ENCODE assay signal across 8 cellular contexts in the genomic region with DNA sequence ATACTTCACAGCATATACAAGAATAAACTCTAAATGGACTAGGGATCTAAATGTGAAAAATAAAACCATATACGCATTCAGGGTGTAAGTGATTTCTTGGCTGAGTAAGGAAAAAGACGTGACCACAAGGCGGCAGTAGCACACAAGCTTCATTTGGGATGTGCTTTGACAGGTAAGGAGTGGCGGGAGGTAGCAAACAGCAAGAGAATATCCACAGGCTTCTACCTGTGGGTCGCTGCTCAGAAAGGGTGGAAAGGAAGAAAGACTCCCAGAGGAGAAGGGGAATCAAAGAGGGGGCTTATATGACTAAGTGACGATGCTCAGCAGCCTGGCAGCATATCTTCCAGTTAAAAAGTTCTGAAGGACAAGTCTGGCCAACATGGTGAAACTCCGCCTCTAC. TPM values are rescaled to one million over a fixed set of nuclear protein-coding genes. Genes with fewer than 3 reads are reported as not detected.
DNase-seq lines count a peak whose midpoint lies in the region; ATAC-seq and TF ChIP-seq lines count a peak whose summit lies in the region.

No MANE protein-coding gene starts in this region.

- H3K27me3 ChIP-seq in ovary = no peaks in the 10 kb centered on the region
- H3K27me3 ChIP-seq in transverse colon = peaks cover 22% of the 10 kb centered on the region

- TF ChIP-seq POLR2A in ovary (IDR thresholded peaks at IDR 0.05) = no peak
- no peak for TF ChIP-seq POLR2A in transverse colon (IDR thresholded peaks at IDR 0.05)

- in situ Hi-C loops in transverse colon (cut with MboI; ENCODE audit: low pct_ligation_motif_present in 1 of 4, low pct_unique_long_range_greater_than_20kb in 1 of 4, low sequenced_read_pairs in 3 of 4) = loop anchor here in 1 of 4 donors (25.0 kb wide), 1 partner anchor 449 kb away; a partner anchor contains a TSS

- H3K36me3 Mint-ChIP-seq in activated T-helper 2 cell treated with anti-CD3 and anti-CD28 coated beads, Interferon-gamma antibody, Interleukin-2, Interleukin-4, amounts not matched to agents 10 μg/mL and 5 μg/mL and 100 μg/mL, durations not matched to agents 14 hours and 24 hours and 36 hours (ENCODE audit: low read depth) = peaks cover 19% of the 10 kb centered on the region

- no peak overlapping the region for H3K27ac ChIP-seq in RWPE1
- H3K27ac ChIP-seq in ovary = no peak overlapping the region
- no peak overlapping the region for H3K27ac ChIP-seq in transverse colon

- ATAC-seq in GM21423 (IDR thresholded peaks at IDR 0.05; ENCODE audit: unreplicated experiment) = no peak

- peaks cover 2% of the 10 kb centered on the region for H3K27me3 Mint-ChIP-seq in activated T-helper 2 cell treated with anti-CD3 and anti-CD28 coated beads, Interferon-gamma antibody, Interleukin-2, Interleukin-4, amounts not matched to agents 10 μg/mL and 5 μg/mL and 100 μg/mL, durations not matched to agents 14 hours and 24 hours and 36 hours (ENCODE audit: low read depth)

- WGBS in ovary, 3 donors = 13 to 18% (median 17%) methylated on average over 7 of the region's 7 CpGs
- whole genome bisulfite sequencing in transverse colon (ENCODE audit: low coverage in 1 of 2), 2 donors = 13 to 27% methylated on average over 6 to 7 of the region's 7 CpGs

- H3K9me3 ChIP-seq in ovary = no peaks in the 10 kb centered on the region
- H3K9me3 ChIP-seq in transverse colon = no peaks in the 10 kb centered on the region

- no peak overlapping the region for H3K4me3 Mint-ChIP-seq in activated T-helper 2 cell treated with anti-CD3 and anti-CD28 coated beads, Interferon-gamma antibody, Interleukin-2, Interleukin-4, amounts not matched to agents 10 μg/mL and 5 μg/mL and 100 μg/mL, durations not matched to agents 14 hours and 24 hours and 36 hours (ENCODE audit: low read depth)

- CTCF ChIA-PET in RWPE1 (lab: Yijun Ruan, JAX) = interaction anchor here (0.6 to 1.0 kb wide), 9 partner anchors 19 to 453 kb away, joined by 3 to 6 read pairs (median 3); no protein-coding TSS in a partner anchor

- H3K4me3 ChIP-seq in foreskin fibroblast (ENCODE audit: low read depth in 1 of 2, low read length in 2 of 2) (no peak overlapping the region), ovary (no peak overlapping the region), transverse colon (no peak overlapping the region)

- POLR2A ChIA-PET in RWPE1 (lab: Yijun Ruan, JAX; ENCODE audit: low non-redundant PET) = no interaction called here

- H3K4me1 ChIP-seq in ovary (ENCODE audit: insufficient read depth) (peaks cover 4% of the 10 kb centered on the region), transverse colon (peaks cover 7 to 14% (median 9%) of the 10 kb centered on the region in 4 donors)

- DNase-seq in D341Med (ENCODE audit: low spot score) (peak; percentile 46), LoVo (ENCODE audit: low spot score) (peak; percentile 71), RWPE1 (ENCODE audit: low spot score) (peak; percentile 45), foreskin fibroblast (peak; percentile 40 to 78), ovary (peak; percentile 23 to 64 (median 46)), transverse colon (peak; percentile 85)
- DNase-seq in activated T-helper 2 cell treated with anti-CD3 and anti-CD28 coated beads, Interferon-gamma antibody, Interleukin-2, Interleukin-4, amounts not matched to agents 10 μg/mL and 5 μg/mL and 100 μg/mL, durations not matched to agents 14 hours and 24 hours and 36 hours (ENCODE audit: low spot score) = peak; percentile 62

- intact Hi-C loops in activated T-helper 2 cell treated with anti-CD3 and anti-CD28 coated beads, Interferon-gamma antibody, Interleukin-2, Interleukin-4, amounts not matched to agents 10 μg/mL and 5 μg/mL and 100 μg/mL, durations not matched to agents 14 hours and 24 hours and 36 hours (cut with micrococcal nuclease) = loop anchor here (1.0 to 10.0 kb wide), 3 partner anchors 35 to 450 kb away; a partner anchor contains a TSS
- intact Hi-C loops in ovary (cut with DNase I) (loop anchor here in 1 of 4 donors (10.0 kb wide), 1 partner anchor 282 kb away; a partner anchor contains a TSS), transverse colon (cut with DNase I; ENCODE audit: low total_unique reads) (no loop called here)

- H3K27ac Mint-ChIP-seq in activated T-helper 2 cell treated with anti-CD3 and anti-CD28 coated beads, Interferon-gamma antibody, Interleukin-2, Interleukin-4, amounts not matched to agents 10 μg/mL and 5 μg/mL and 100 μg/mL, durations not matched to agents 14 hours and 24 hours and 36 hours = no peak overlapping the region

- peak; percentile 84 for TF ChIP-seq CTCF in RWPE1 (conservative IDR thresholded peaks at IDR 0.05; ENCODE audit: low read depth)
- TF ChIP-seq CTCF in foreskin fibroblast (IDR thresholded peaks at IDR 0.05; ENCODE audit: low read depth, low read length) = peak; percentile 68
- TF ChIP-seq CTCF in ovary (IDR thresholded peaks at IDR 0.05) = peak in 2 of 3 donors; percentile 14 to 41
- TF ChIP-seq CTCF in transverse colon (IDR thresholded peaks at IDR 0.05) = peak; percentile 54 to 74 (median 59)

- H3K4me1 Mint-ChIP-seq in activated T-helper 2 cell treated with anti-CD3 and anti-CD28 coated beads, Interferon-gamma antibody, Interleukin-2, Interleukin-4, amounts not matched to agents 10 μg/mL and 5 μg/mL and 100 μg/mL, durations not matched to agents 14 hours and 24 hours and 36 hours (ENCODE audit: low read depth) = peaks cover 7% of the 10 kb centered on the region

- H3K36me3 ChIP-seq in ovary = no peaks in the 10 kb centered on the region
- peaks cover 0 to 4% (median 0%) of the 10 kb centered on the region in 4 donors for H3K36me3 ChIP-seq in transverse colon

- peaks cover 7% of the 10 kb centered on the region for H3K9me3 Mint-ChIP-seq in activated T-helper 2 cell treated with anti-CD3 and anti-CD28 coated beads, Interferon-gamma antibody, Interleukin-2, Interleukin-4, amounts not matched to agents 10 μg/mL and 5 μg/mL and 100 μg/mL, durations not matched to agents 14 hours and 24 hours and 36 hours

- TF ChIP-seq EP300 in ovary (IDR thresholded peaks at IDR 0.05) (no peak), transverse colon (IDR thresholded peaks at IDR 0.05; ENCODE audit: low read depth) (no peak)

RNA-seq across cellular contexts. Expression of a gene that starts 2.5 kb away (rescaled TPM):
- 57.2 and 62.2 TPM in 2 replicates for total RNA-seq in activated T-helper 2 cell treated with anti-CD3 and anti-CD28 coated beads, Interferon-gamma antibody, Interleukin-2, Interleukin-4, amounts not matched to agents 10 μg/mL and 5 μg/mL and 100 μg/mL, durations not matched to agents 14 hours and 24 hours and 36 hours
- total RNA-seq in ovary (10 to 100 TPM; 19.6 to 49.0 (median 33.2) TPM), transverse colon (10 to 100 TPM; 10.1 to 21.0 (median 14.0) TPM)
- polyA plus RNA-seq in ovary = 1 to 10 TPM; 4.2 to 5.8 TPM

RNA-seq across cellular contexts. Expression of a gene that starts 34.3 kb away (rescaled TPM):
- total RNA-seq in activated T-helper 2 cell treated with anti-CD3 and anti-CD28 coated beads, Interferon-gamma antibody, Interleukin-2, Interleukin-4, amounts not matched to agents 10 μg/mL and 5 μg/mL and 100 μg/mL, durations not matched to agents 14 hours and 24 hours and 36 hours = 27.1 and 28.3 TPM in 2 replicates
- total RNA-seq in ovary = 10 to 100 TPM; 30.9 to 48.3 (median 39.5) TPM
- polyA plus RNA-seq in ovary = 10 to 100 TPM; 27.1 to 38.5 TPM
- 10 to 100 TPM in 3 of 4 donors, 1 to 10 TPM in 1; 6.4 to 36.7 (median 26.0) TPM for total RNA-seq in transverse colon

RNA-seq across cellular contexts. Expression of a gene that starts 48.3 kb away (rescaled TPM):
- 10.4 and 10.5 TPM in 2 replicates for total RNA-seq in activated T-helper 2 cell treated with anti-CD3 and anti-CD28 coated beads, Interferon-gamma antibody, Interleukin-2, Interleukin-4, amounts not matched to agents 10 μg/mL and 5 μg/mL and 100 μg/mL, durations not matched to agents 14 hours and 24 hours and 36 hours
- total RNA-seq in ovary = 10 to 100 TPM; 12.9 to 35.1 (median 29.3) TPM
- polyA plus RNA-seq in ovary = 10 to 100 TPM in 1 of 2 donors, 1 to 10 TPM in 1; 7.7 to 16.9 TPM
- total RNA-seq in transverse colon = 10 to 100 TPM in 2 of 4 donors, 1 to 10 TPM in 2; 6.5 to 29.9 (median 16.4) TPM

Comparison
In these comparisons a context has a peak if more than half of its experiments do, and no peak if none do; other contexts are left out.
1. CTCF ChIP-seq: peak in every context shown above with its lines; median percentile 84 in RWPE1; 68 in foreskin fibroblast; 59 in transverse colon; 28 in ovary.